ENCODE assay signal across 34 cellular contexts in genomic region chr10:123103944-123104343, GRCh38. TPM values are rescaled to one million over a fixed set of nuclear protein-coding genes. Genes with fewer than 3 reads are reported as not detected.
DNase-seq lines count a peak whose midpoint lies in the region; ATAC-seq and TF ChIP-seq lines count a peak whose summit lies in the region.
"Had no signal": no experiment of that assay in that cellular context is flagged by ENCODE, and none has a peak within 500 bp of the region (broad histone marks: within the 10 kb centered on the region; RNA-seq: fewer than 3 reads in every experiment).

No MANE protein-coding gene starts in this region.

- peak overlapping the region; percentile 79 for H2AFZ ChIP-seq in mammary epithelial cell (ENCODE audit: low read depth, low read length)

- 56% methylated on average over 5 of the region's 9 CpGs for WGBS in mammary epithelial cell (ENCODE audit: low coverage, missing lambda C conversion rate)

- no TSS peak for BruUV-seq in mammary epithelial cell (replicated peaks; lab: Mats Ljungman, UMichigan)

- no peak overlapping the region for H3K4me3 ChIP-seq in mammary epithelial cell (replicated peaks in 1 of 3; ENCODE audit: insufficient read depth in 1 of 3, low read depth in 2 of 3, low read length in 3 of 3)
- H3K4me3 ChIP-seq: left lung, ovary, SJSA1 had no signal

- no peaks in the 10 kb centered on the region for H3K36me3 Mint-ChIP-seq in activated CD4-positive, alpha-beta T cell treated with anti-CD3 and anti-CD28 coated beads, Interleukin-2, amount 10 ng/mL, durations not matched to agents 7 days and 5 days (ENCODE audit: low read depth)
- H3K36me3 Mint-ChIP-seq in activated CD4-positive, alpha-beta memory T cell treated with anti-CD3 and anti-CD28 coated beads, Interleukin-2, amount 10 ng/mL, durations not matched to agents 7 days and 5 days (ENCODE audit: low read depth) = no peaks in the 10 kb centered on the region
- H3K36me3 Mint-ChIP-seq: activated naive CD8-positive, alpha-beta T cell treated with anti-CD3 and anti-CD28 coated beads for 36 hours; stimulated activated naive B cell treated with anti-CD40 and anti-IgM and Interleukin-4, amounts not matched to agents 10 μg/mL and 1 μg/mL and 100 μg/mL, for 72 hours had no signal

- ATAC-seq in left colon = peak; percentile 83
- ATAC-seq: activated T-cell treated with anti-CD3 and anti-CD28 coated beads, Interleukin-2, amount 50 U/mL, for 4 hours; left lung; stimulated activated naive B cell treated with anti-CD40 and anti-IgM and Interleukin-4, amounts not matched to agents 10 μg/mL and 1 μg/mL and 100 μg/mL, for 72 hours had no signal

- H3K4me1 Mint-ChIP-seq in activated CD4-positive, alpha-beta T cell treated with anti-CD3 and anti-CD28 coated beads, Interleukin-2, amount 10 ng/mL, durations not matched to agents 7 days and 5 days = no peaks in the 10 kb centered on the region
- no peaks in the 10 kb centered on the region for H3K4me1 Mint-ChIP-seq in activated CD4-positive, alpha-beta memory T cell treated with anti-CD3 and anti-CD28 coated beads, Interleukin-2, amount 10 ng/mL, durations not matched to agents 7 days and 5 days
- H3K4me1 Mint-ChIP-seq: activated CD4-positive, alpha-beta T cell treated with anti-CD3 and anti-CD28 coated beads, Interleukin-2, amount 10 ng/mL, durations not matched to agents 24 days and 14 days; activated naive CD8-positive, alpha-beta T cell treated with anti-CD3 and anti-CD28 coated beads for 36 hours; neural crest cell; stimulated activated naive B cell treated with anti-CD40 and anti-IgM and Interleukin-4, amounts not matched to agents 10 μg/mL and 1 μg/mL and 100 μg/mL, for 72 hours had no signal

- H3K27ac ChIP-seq in mammary epithelial cell (ENCODE audit: insufficient read depth, low read depth, low read length) = no peak overlapping the region
- H3K27ac ChIP-seq: left lung, ovary, SJSA1 had no signal

- no peaks in the 10 kb centered on the region for H3K79me2 ChIP-seq in mammary epithelial cell (ENCODE audit: insufficient read depth, low read length)

- H3K9me3 ChIP-seq in mammary epithelial cell (replicated peaks; ENCODE audit: insufficient read depth, low read length) = no peaks in the 10 kb centered on the region
- H3K9me3 ChIP-seq: Caco-2, left lung, ovary, SJSA1 had no signal

- DNase-seq in NCI-H1417 (lab: John Stamatoyannopoulos, UW) = peak in 2 of 3 experiments; percentile 42 to 53
- no peak for DNase-seq in NCI-H1417 treated with DMSO at 0.1 percent for 48 hours (lab: John Stamatoyannopoulos, UW)
- peak; percentile 25 for DNase-seq in NCI-H146 treated with DMSO at 0.1 percent for 48 hours (lab: John Stamatoyannopoulos, UW; ENCODE audit: unreplicated experiment)
- peak; percentile 29 for DNase-seq in mammary epithelial cell
- DNase-seq in left colon = peak in 1 of 2 donors; percentile 16
- no peak for DNase-seq in activated CD4-positive, alpha-beta T cell treated with anti-CD3 and anti-CD28 coated beads, Interleukin-2, amount 10 ng/mL, durations not matched to agents 7 days and 5 days
- DNase-seq in UCSD-AML1 (lab: John Stamatoyannopoulos, UW; ENCODE audit: unreplicated experiment) = no peak
- no peak for DNase-seq in activated CD4-positive, alpha-beta memory T cell treated with anti-CD3 and anti-CD28 coated beads, Interleukin-2, amount 10 ng/mL, durations not matched to agents 7 days and 5 days
- DNase-seq: 8988T; activated CD4-positive, alpha-beta T cell treated with anti-CD3 and anti-CD28 coated beads, Interleukin-2, amount 10 ng/mL, durations not matched to agents 24 days and 14 days; activated gamma-delta T cell; activated naive CD8-positive, alpha-beta T cell treated with anti-CD3 and anti-CD28 coated beads for 36 hours; activated T-cell treated with anti-CD3 and anti-CD28 coated beads, Interleukin-2, amount 50 U/mL, for 4 hours; anterior cingulate cortex; C1 segment of cervical spinal cord; Caco-2; DMS79 treated with DMSO at 0.1 percent for 48 hours; effector CD4-positive, alpha-beta T cell; GDM1; left lung; mesenchymal stem cell; NCI-H2081 treated with DMSO at 0.1 percent for 48 hours; ovary; stimulated activated naive B cell treated with anti-CD40 and anti-IgM and Interleukin-4, amounts not matched to agents 10 μg/mL and 1 μg/mL and 100 μg/mL, for 72 hours; substantia nigra; trophoblast cell had no signal

- no peak overlapping the region for H3K9ac ChIP-seq in mammary epithelial cell (ENCODE audit: insufficient read depth, low read length)

- intact Hi-C loops in mammary epithelial cell (cut with micrococcal nuclease) = no loop called here
- intact Hi-C loops in left colon (cut with DNase I, micrococcal nuclease) = no loop called here

- peaks cover 14% of the 10 kb centered on the region for H3K4me1 ChIP-seq in mammary epithelial cell (ENCODE audit: insufficient read depth, low read length)
- H3K4me1 ChIP-seq: Caco-2, left lung had no signal

- POLR2A ChIA-PET in activated CD4-positive, alpha-beta T cell treated with anti-CD3 and anti-CD28 coated beads, Interleukin-2, amount 10 ng/mL, durations not matched to agents 7 days and 5 days (lab: Charles Lee) = no interaction called here
- POLR2A ChIA-PET in activated CD4-positive, alpha-beta memory T cell treated with anti-CD3 and anti-CD28 coated beads, Interleukin-2, amount 10 ng/mL, durations not matched to agents 7 days and 5 days (lab: Charles Lee) = no interaction called here

- in situ Hi-C loops in mammary epithelial cell (cut with MboI; ENCODE audit: low sequenced_read_pairs in 2 of 2) = no loop called here

- H3K36me3 ChIP-seq in mammary epithelial cell (ENCODE audit: insufficient read depth, low read length) = no peaks in the 10 kb centered on the region
- H3K36me3 ChIP-seq: left lung, ovary, SJSA1 had no signal

- dilution Hi-C loops in mammary epithelial cell (cut with HindIII; ENCODE audit: low sequenced_read_pairs) = no loop called here

- CTCF ChIA-PET in mammary epithelial cell (lab: Charles Lee; ENCODE audit: low non-redundant PET) = interaction anchor here (0.5 kb wide), 1 partner anchor 539 kb away, joined by 3 read pairs; no protein-coding TSS in a partner anchor
- CTCF ChIA-PET in activated CD4-positive, alpha-beta T cell treated with anti-CD3 and anti-CD28 coated beads, Interleukin-2, amount 10 ng/mL, durations not matched to agents 7 days and 5 days (lab: Charles Lee) = interaction anchor here (0.8 kb wide), 1 partner anchor 569 kb away, joined by 3 read pairs; no protein-coding TSS in a partner anchor
- CTCF ChIA-PET in activated CD4-positive, alpha-beta memory T cell treated with anti-CD3 and anti-CD28 coated beads, Interleukin-2, amount 10 ng/mL, durations not matched to agents 7 days and 5 days (lab: Charles Lee) = no interaction called here

- peak overlapping the region; percentile 50 for H3K4me2 ChIP-seq in mammary epithelial cell (ENCODE audit: insufficient read depth, low read depth, low read length)

- H3K27me3 ChIP-seq in mammary epithelial cell (ENCODE audit: insufficient read depth, low read length) = no peaks in the 10 kb centered on the region
- H3K27me3 ChIP-seq: ovary, SJSA1 had no signal

- H3K27ac Mint-ChIP-seq in activated CD4-positive, alpha-beta T cell treated with anti-CD3 and anti-CD28 coated beads, Interleukin-2, amount 10 ng/mL, durations not matched to agents 7 days and 5 days = no peak overlapping the region
- no peak overlapping the region for H3K27ac Mint-ChIP-seq in activated CD4-positive, alpha-beta memory T cell treated with anti-CD3 and anti-CD28 coated beads, Interleukin-2, amount 10 ng/mL, durations not matched to agents 7 days and 5 days
- H3K27ac Mint-ChIP-seq: activated CD4-positive, alpha-beta T cell treated with anti-CD3 and anti-CD28 coated beads, Interleukin-2, amount 10 ng/mL, durations not matched to agents 24 days and 14 days; activated naive CD8-positive, alpha-beta T cell treated with anti-CD3 and anti-CD28 coated beads for 36 hours; stimulated activated naive B cell treated with anti-CD40 and anti-IgM and Interleukin-4, amounts not matched to agents 10 μg/mL and 1 μg/mL and 100 μg/mL, for 72 hours had no signal

- no peaks in the 10 kb centered on the region for H3K9me3 Mint-ChIP-seq in activated CD4-positive, alpha-beta T cell treated with anti-CD3 and anti-CD28 coated beads, Interleukin-2, amount 10 ng/mL, durations not matched to agents 7 days and 5 days
- no peaks in the 10 kb centered on the region for H3K9me3 Mint-ChIP-seq in activated CD4-positive, alpha-beta memory T cell treated with anti-CD3 and anti-CD28 coated beads, Interleukin-2, amount 10 ng/mL, durations not matched to agents 7 days and 5 days
- H3K9me3 Mint-ChIP-seq: activated CD4-positive, alpha-beta T cell treated with anti-CD3 and anti-CD28 coated beads, Interleukin-2, amount 10 ng/mL, durations not matched to agents 24 days and 14 days; activated naive CD8-positive, alpha-beta T cell treated with anti-CD3 and anti-CD28 coated beads for 36 hours; activated T-cell treated with anti-CD3 and anti-CD28 coated beads, Interleukin-2, amount 50 U/mL, for 4 hours; neural crest cell; stimulated activated naive B cell treated with anti-CD40 and anti-IgM and Interleukin-4, amounts not matched to agents 10 μg/mL and 1 μg/mL and 100 μg/mL, for 72 hours had no signal

- no peak overlapping the region for H3K4me3 Mint-ChIP-seq in activated CD4-positive, alpha-beta T cell treated with anti-CD3 and anti-CD28 coated beads, Interleukin-2, amount 10 ng/mL, durations not matched to agents 7 days and 5 days
- no peak overlapping the region for H3K4me3 Mint-ChIP-seq in activated CD4-positive, alpha-beta memory T cell treated with anti-CD3 and anti-CD28 coated beads, Interleukin-2, amount 10 ng/mL, durations not matched to agents 7 days and 5 days
- H3K4me3 Mint-ChIP-seq: activated CD4-positive, alpha-beta T cell treated with anti-CD3 and anti-CD28 coated beads, Interleukin-2, amount 10 ng/mL, durations not matched to agents 24 days and 14 days; activated naive CD8-positive, alpha-beta T cell treated with anti-CD3 and anti-CD28 coated beads for 36 hours; activated T-cell treated with anti-CD3 and anti-CD28 coated beads, Interleukin-2, amount 50 U/mL, for 4 hours; neural crest cell; stimulated activated naive B cell treated with anti-CD40 and anti-IgM and Interleukin-4, amounts not matched to agents 10 μg/mL and 1 μg/mL and 100 μg/mL, for 72 hours had no signal

- TF ChIP-seq CTCF in mammary epithelial cell (conservative IDR thresholded peaks at IDR 0.05 in 1 of 2, IDR thresholded peaks at IDR 0.05 in 1 of 2; ENCODE audit: extremely low read depth in 1 of 2, insufficient read depth in 1 of 2, low read depth in 1 of 2, low read length in 2 of 2) = no peak

- H4K20me1 ChIP-seq in mammary epithelial cell (ENCODE audit: insufficient read depth, low read length) = no peaks in the 10 kb centered on the region

- H3K27me3 Mint-ChIP-seq in activated CD4-positive, alpha-beta T cell treated with anti-CD3 and anti-CD28 coated beads, Interleukin-2, amount 10 ng/mL, durations not matched to agents 7 days and 5 days = peaks cover 8% of the 10 kb centered on the region
- peaks cover 3% of the 10 kb centered on the region for H3K27me3 Mint-ChIP-seq in activated CD4-positive, alpha-beta memory T cell treated with anti-CD3 and anti-CD28 coated beads, Interleukin-2, amount 10 ng/mL, durations not matched to agents 7 days and 5 days

RNA-seq across cellular contexts. Expression of gene HMX3, which starts 31.8 kb away (rescaled TPM):
- total RNA-seq in mammary epithelial cell = under 1 TPM in 1 of 2 donors, not detected in 1; 0.26 TPM
- not detected for polyA plus RNA-seq in mammary epithelial cell
- polyA minus RNA-seq in mammary epithelial cell = not detected
- total RNA-seq in left colon = 1 to 10 TPM in 1 of 2 donors, under 1 TPM in 1; 0.36 to 1.2 TPM
- total RNA-seq in activated CD4-positive, alpha-beta T cell treated with anti-CD3 and anti-CD28 coated beads, Interleukin-2, amount 10 ng/mL, durations not matched to agents 7 days and 5 days = not detected
- total RNA-seq in activated CD4-positive, alpha-beta memory T cell treated with anti-CD3 and anti-CD28 coated beads, Interleukin-2, amount 10 ng/mL, durations not matched to agents 7 days and 5 days = not detected
- total RNA-seq: activated CD4-positive, alpha-beta T cell treated with anti-CD3 and anti-CD28 coated beads, Interleukin-2, amount 10 ng/mL, durations not matched to agents 24 days and 14 days; Caco-2; epithelial cell of proximal tubule; HT1080; left lung; M059J; neural crest cell; renal cortical epithelial cell; RPMI7951; skeletal muscle tissue had no signal
- polyA plus RNA-seq: ovary had no signal

RNA-seq across cellular contexts. Expression of gene HMX2, which starts 44.0 kb away (rescaled TPM):
- total RNA-seq in mammary epithelial cell (not detected), left colon (under 1 TPM; 0.18 to 0.20 TPM)
- polyA plus RNA-seq in mammary epithelial cell = not detected
- polyA minus RNA-seq in mammary epithelial cell = not detected
- total RNA-seq in activated CD4-positive, alpha-beta T cell treated with anti-CD3 and anti-CD28 coated beads, Interleukin-2, amount 10 ng/mL, durations not matched to agents 7 days and 5 days = not detected
- not detected for total RNA-seq in activated CD4-positive, alpha-beta memory T cell treated with anti-CD3 and anti-CD28 coated beads, Interleukin-2, amount 10 ng/mL, durations not matched to agents 7 days and 5 days
- total RNA-seq: activated CD4-positive, alpha-beta T cell treated with anti-CD3 and anti-CD28 coated beads, Interleukin-2, amount 10 ng/mL, durations not matched to agents 24 days and 14 days; epithelial cell of proximal tubule; left lung; neural crest cell; ovary; renal cortical epithelial cell; RPMI7951; skeletal muscle tissue had no signal
- polyA plus RNA-seq: ovary had no signal

RNA-seq across cellular contexts. Expression of gene BUB3, which starts 50.3 kb away (rescaled TPM):
- 100 to 1,000 TPM; 137 to 158 TPM for total RNA-seq in mammary epithelial cell
- 237 TPM for polyA plus RNA-seq in mammary epithelial cell
- 253 TPM for polyA minus RNA-seq in mammary epithelial cell
- total RNA-seq in left colon = 10 to 100 TPM; 58.2 to 69.6 TPM
- 100 to 1,000 TPM; 224 to 255 TPM for total RNA-seq in activated CD4-positive, alpha-beta T cell treated with anti-CD3 and anti-CD28 coated beads, Interleukin-2, amount 10 ng/mL, durations not matched to agents 7 days and 5 days
- total RNA-seq in activated CD4-positive, alpha-beta memory T cell treated with anti-CD3 and anti-CD28 coated beads, Interleukin-2, amount 10 ng/mL, durations not matched to agents 7 days and 5 days = 100 to 1,000 TPM; 266 to 275 TPM

Comparison
In these comparisons a context has a peak if more than half of its experiments do, and no peak if none do; other contexts are left out.
1. DNase-seq: peak in NCI-H1417 (2 of 3), NCI-H146 treated with DMSO at 0.1 percent for 48 hours (single experiment) and mammary epithelial cell (single experiment); none in NCI-H1417 treated with DMSO at 0.1 percent for 48 hours (single experiment), activated CD4-positive, alpha-beta T cell treated with anti-CD3 and anti-CD28 coated beads, Interleukin-2, amount 10 ng/mL, durations not matched to agents 7 days and 5 days (single experiment), UCSD-AML1 (single experiment) and activated CD4-positive, alpha-beta memory T cell treated with anti-CD3 and anti-CD28 coated beads, Interleukin-2, amount 10 ng/mL, durations not matched to agents 7 days and 5 days (single experiment).